8 cellular contexts compared by ENCODE assay signal in genomic region chr7:72927791-72928190, GRCh38. TPM values are rescaled to one million over a fixed set of nuclear protein-coding genes. Genes with fewer than 3 reads are reported as not detected.
DNase-seq lines count a peak whose midpoint lies in the region; ATAC-seq and TF ChIP-seq lines count a peak whose summit lies in the region.
"Not testable (repeated sequence)": the region's sequence is repeated elsewhere in the genome, so short reads cannot be mapped to it uniquely, and the experiment has no call there.
"Had no signal": no experiment of that assay in that cellular context is flagged by ENCODE, and none has a peak within 500 bp of the region (broad histone marks: within the 10 kb centered on the region; RNA-seq: fewer than 3 reads in every experiment).

No MANE protein-coding gene starts in this region.

- H3K9me3 Mint-ChIP-seq in activated naive CD8-positive, alpha-beta T cell (ENCODE audit: low read depth); endodermal cell; neural crest cell; stimulated activated naive CD8-positive, alpha-beta T cell treated with anti-CD3 and anti-CD28 coated beads, Interleukin-15, Interleukin-2, amounts not matched to agents 100 ng/mL and 50 ng/mL, for 24 hours: not testable (repeated sequence)

- DNase-seq in T-helper 17 cell; neural crest cell (ENCODE audit: low read depth, low spot score): not testable (repeated sequence)
- DNase-seq in endodermal cell (peak; percentile 13), esophagus muscularis mucosa (ENCODE audit: extremely low spot score) (peak; percentile 80)

- not testable (repeated sequence) for H3K4me3 ChIP-seq in endodermal cell (ENCODE audit: low read length); esophagus muscularis mucosa

- not testable (repeated sequence) for H3K36me3 Mint-ChIP-seq in T-helper 17 cell (ENCODE audit: low read depth); activated naive CD8-positive, alpha-beta T cell
- peaks cover 51% of the 10 kb centered on the region for H3K36me3 Mint-ChIP-seq in endodermal cell (ENCODE audit: low read depth)
- H3K36me3 Mint-ChIP-seq in neural crest cell (ENCODE audit: low read depth): peaks cover 16% of the 10 kb centered on the region
- H3K36me3 Mint-ChIP-seq in stimulated activated naive CD8-positive, alpha-beta T cell treated with anti-CD3 and anti-CD28 coated beads, Interleukin-15, Interleukin-2, amounts not matched to agents 100 ng/mL and 50 ng/mL, for 24 hours (ENCODE audit: low read depth): peaks cover 64% of the 10 kb centered on the region

- not testable (repeated sequence) for TF ChIP-seq EP300 in esophagus muscularis mucosa (IDR thresholded peaks at IDR 0.05)

- TF ChIP-seq CTCF in endodermal cell (conservative IDR thresholded peaks at IDR 0.05); esophagus muscularis mucosa (IDR thresholded peaks at IDR 0.05); neural crest cell (conservative IDR thresholded peaks at IDR 0.05): not testable (repeated sequence)

- peaks cover 50% of the 10 kb centered on the region for H3K36me3 ChIP-seq in endodermal cell (ENCODE audit: control insufficient read depth, insufficient read depth, low read length)
- peaks cover 50 to 62% (median 54%) of the 10 kb centered on the region in 4 donors for H3K36me3 ChIP-seq in esophagus muscularis mucosa

- peaks cover 23% of the 10 kb centered on the region for H3K4me1 Mint-ChIP-seq in T-helper 17 cell
- H3K4me1 Mint-ChIP-seq in activated naive CD8-positive, alpha-beta T cell (ENCODE audit: low read depth): peaks cover 31% of the 10 kb centered on the region
- not testable (repeated sequence) for H3K4me1 Mint-ChIP-seq in endodermal cell
- peaks cover 26% of the 10 kb centered on the region for H3K4me1 Mint-ChIP-seq in neural crest cell
- peaks cover 34% of the 10 kb centered on the region for H3K4me1 Mint-ChIP-seq in stimulated activated naive CD8-positive, alpha-beta T cell treated with anti-CD3 and anti-CD28 coated beads, Interleukin-15, Interleukin-2, amounts not matched to agents 100 ng/mL and 50 ng/mL, for 24 hours (ENCODE audit: low read depth)

- not testable (repeated sequence) for H3K27me3 ChIP-seq in endodermal cell (ENCODE audit: control insufficient read depth, insufficient read depth, low read length, poor library complexity, severe bottlenecking); esophagus muscularis mucosa

- peak overlapping the region; percentile 95 for H3K27ac Mint-ChIP-seq in T-helper 17 cell
- peak overlapping the region; percentile 34 for H3K27ac Mint-ChIP-seq in activated naive CD8-positive, alpha-beta T cell
- H3K27ac Mint-ChIP-seq in endodermal cell; neural crest cell (ENCODE audit: unreplicated experiment): not testable (repeated sequence)
- H3K27ac Mint-ChIP-seq in stimulated activated naive CD8-positive, alpha-beta T cell treated with anti-CD3 and anti-CD28 coated beads, Interleukin-15, Interleukin-2, amounts not matched to agents 100 ng/mL and 50 ng/mL, for 24 hours: peak overlapping the region; percentile 57

- not testable (repeated sequence) for H3K4me1 ChIP-seq in endodermal cell (ENCODE audit: control insufficient read depth, insufficient read depth, low read length)
- H3K4me1 ChIP-seq in esophagus muscularis mucosa: peaks cover 19 to 35% (median 30%) of the 10 kb centered on the region in 4 donors

- H3K27me3 Mint-ChIP-seq in T-helper 17 cell; activated naive CD8-positive, alpha-beta T cell; endodermal cell (ENCODE audit: insufficient read depth); neural crest cell (ENCODE audit: low read depth); stimulated activated naive CD8-positive, alpha-beta T cell treated with anti-CD3 and anti-CD28 coated beads, Interleukin-15, Interleukin-2, amounts not matched to agents 100 ng/mL and 50 ng/mL, for 24 hours: not testable (repeated sequence)

- not testable (repeated sequence) for H3K9ac ChIP-seq in endodermal cell (ENCODE audit: extremely low read depth, low read length, poor library complexity, severe bottlenecking)

- not testable (repeated sequence) for TF ChIP-seq POLR2A in esophagus muscularis mucosa (IDR thresholded peaks at IDR 0.05; ENCODE audit: low read depth)

- intact Hi-C loops in esophagus muscularis mucosa (cut with DNase I): not testable (repeated sequence)

- 94 to 95% methylated on average over 3 to 6 of the region's 6 CpGs for WGBS in endodermal cell (ENCODE audit: insufficient coverage in 1 of 2, insufficient read length in 1 of 2), 2 experiments
- 90% methylated on average over 6 of the region's 6 CpGs for WGBS in esophagus muscularis mucosa

- not testable (repeated sequence) for H3K9me3 ChIP-seq in T-helper 17 cell (ENCODE audit: control insufficient read depth, low read length, poor library complexity, severe bottlenecking); endodermal cell (ENCODE audit: control insufficient read depth, low read length); esophagus muscularis mucosa

- not testable (repeated sequence) for ATAC-seq in T-helper 17 cell

- H3K4me3 Mint-ChIP-seq in T-helper 17 cell; activated naive CD8-positive, alpha-beta T cell; endodermal cell; stimulated activated naive CD8-positive, alpha-beta T cell treated with anti-CD3 and anti-CD28 coated beads, Interleukin-15, Interleukin-2, amounts not matched to agents 100 ng/mL and 50 ng/mL, for 24 hours: not testable (repeated sequence)
- peak overlapping the region; percentile 34 for H3K4me3 Mint-ChIP-seq in neural crest cell

- H3K27ac ChIP-seq in endodermal cell (ENCODE audit: low read depth, low read length); esophagus muscularis mucosa (replicated peaks in 1 of 4): not testable (repeated sequence)

RNA-seq across cellular contexts. Expression of gene POM121, which starts 2.9 kb away (rescaled TPM):
- total RNA-seq in T-helper 17 cell (10 to 100 TPM; 58.8 to 63.0 TPM), endodermal cell (10 to 100 TPM; 51.6 to 56.0 TPM), esophagus muscularis mucosa (10 to 100 TPM; 15.6 to 26.2 (median 17.2) TPM), neural crest cell (68.8 and 74.3 TPM in 2 replicates)
- polyA plus RNA-seq in endodermal cell (2013, experiment 1 of 2): 47.5 TPM
- 43.5 TPM for polyA plus RNA-seq in endodermal cell (2013, experiment 2 of 2)

RNA-seq across cellular contexts. Expression of gene TRIM74, which starts 41.5 kb away (rescaled TPM):
- 1 to 10 TPM; 1.1 to 3.1 TPM for total RNA-seq in T-helper 17 cell
- total RNA-seq in endodermal cell: under 1 TPM in 1 of 2 donors, not detected in 1; 0.55 TPM
- 0.32 TPM for polyA plus RNA-seq in endodermal cell (2013, experiment 1 of 2)
- 0.50 TPM for polyA plus RNA-seq in endodermal cell (2013, experiment 2 of 2)
- total RNA-seq in esophagus muscularis mucosa: 1 to 10 TPM in 1 of 4 donors, not detected in 3; 1.2 TPM
- total RNA-seq in neural crest cell: 0.96 and 1.8 TPM in 2 replicates
- total RNA-seq: A172 had no signal
- polyA plus RNA-seq: BJ had no signal
